18 cellular contexts compared by ENCODE assay signal in the genomic region with DNA sequence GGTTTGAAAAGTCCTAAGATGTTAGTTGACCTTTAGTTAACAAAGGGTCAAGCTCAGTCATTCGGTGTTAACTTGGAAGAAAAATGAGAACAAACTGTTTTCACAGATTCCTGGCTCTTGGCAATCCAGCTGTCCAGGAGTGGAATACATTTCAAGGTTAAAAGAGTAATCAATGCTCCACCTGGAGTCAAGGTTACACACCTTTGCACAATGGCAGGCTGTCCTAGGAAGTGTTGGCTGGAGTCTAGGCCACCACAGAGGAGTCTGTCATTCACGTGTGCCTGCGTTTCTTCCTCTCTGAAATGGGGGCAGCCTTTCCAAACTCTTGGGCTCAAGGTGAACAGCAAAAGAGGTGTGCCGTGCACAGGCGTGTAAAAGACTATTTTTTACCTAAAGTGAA. TPM values are rescaled to one million over a fixed set of nuclear protein-coding genes. Genes with fewer than 3 reads are reported as not detected.
DNase-seq lines count a peak whose midpoint lies in the region; ATAC-seq and TF ChIP-seq lines count a peak whose summit lies in the region.
"Had no signal": no experiment of that assay in that cellular context is flagged by ENCODE, and none has a peak within 500 bp of the region (broad histone marks: within the 10 kb centered on the region; RNA-seq: fewer than 3 reads in every experiment).

No MANE protein-coding gene starts in this region.

- H3K27ac ChIP-seq in endodermal cell (ENCODE audit: low read depth, low read length) (no peak overlapping the region), tibial artery (peak overlapping the region; percentile 99 to 100)
- H3K27ac ChIP-seq: BLaER1 treated with 17β-estradiol and CSF1 and Interleukin-3, amounts not matched to agents 10 nM and 100 nM; brain microvascular endothelial cell; foreskin keratinocyte had no signal

- 92 to 93% methylated on average over 5 of the region's 5 CpGs for WGBS in endodermal cell (ENCODE audit: insufficient coverage in 1 of 2, insufficient read length in 1 of 2), 2 experiments

- H3K4me3 Mint-ChIP-seq in endodermal cell (peak overlapping the region; percentile 100), nephron (no peak overlapping the region)
- H3K4me3 Mint-ChIP-seq: activated naive CD8-positive, alpha-beta T cell had no signal

- H3K4me1 ChIP-seq in endodermal cell (ENCODE audit: control insufficient read depth, insufficient read depth, low read length) = peaks cover 14% of the 10 kb centered on the region
- peaks cover 0 to 32% (median 17%) of the 10 kb centered on the region in 4 donors for H3K4me1 ChIP-seq in tibial artery
- H3K4me1 ChIP-seq: foreskin keratinocyte had no signal

- no peak for ATAC-seq in HG02759 (IDR thresholded peaks at IDR 0.05; ENCODE audit: unreplicated experiment)
- ATAC-seq: foreskin keratinocyte had no signal

- H3K9me3 ChIP-seq in endodermal cell (ENCODE audit: control insufficient read depth, low read length) (peaks cover 31% of the 10 kb centered on the region), tibial artery (peaks cover 0 to 8% (median 0%) of the 10 kb centered on the region in 3 donors)
- H3K9me3 ChIP-seq: testis had no signal

- H3K9me3 Mint-ChIP-seq in endodermal cell (peaks cover 22% of the 10 kb centered on the region), nephron (peaks cover 17% of the 10 kb centered on the region)

- peak; percentile 17 for DNase-seq in DMS53 (lab: John Stamatoyannopoulos, UW)
- no peak for DNase-seq in DMS53 treated with DMSO at 0.1 percent for 48 hours (lab: John Stamatoyannopoulos, UW; ENCODE audit: unreplicated experiment)
- no peak for DNase-seq in endodermal cell
- no peak for DNase-seq in tibial artery
- no peak for DNase-seq in activated CD4-positive, alpha-beta T cell treated with anti-CD3 and anti-CD28 coated beads, Interleukin-2, amount 50 U/mL, for 48 hours
- DNase-seq in NOMO-1 treated with DMSO at 0.1 percent for 48 hours (lab: John Stamatoyannopoulos, UW; ENCODE audit: unreplicated experiment) = no peak
- DNase-seq: 8988T, brain microvascular endothelial cell, foreskin keratinocyte, NCI-H1436 treated with DMSO at 0.1 percent for 48 hours, NCI-H774, OCI-M1, SHP77 had no signal

- TF ChIP-seq CTCF in endodermal cell (conservative IDR thresholded peaks at IDR 0.05) = no peak
- no peak for TF ChIP-seq CTCF in nephron (IDR thresholded peaks at IDR 0.05; ENCODE audit: unreplicated experiment in 3 of 3)
- no peak for TF ChIP-seq CTCF in tibial artery (IDR thresholded peaks at IDR 0.05)

- H3K27me3 Mint-ChIP-seq in endodermal cell (ENCODE audit: insufficient read depth) = peaks cover 23% of the 10 kb centered on the region
- H3K27me3 Mint-ChIP-seq in nephron (ENCODE audit: low read depth) = no peaks in the 10 kb centered on the region

- intact Hi-C loops in tibial artery (cut with DNase I; ENCODE audit: low total_unique reads) = loop anchor here (5.0 to 10.0 kb wide), 2 partner anchors 428 to 1139 kb away; no protein-coding TSS in a partner anchor

- H3K27ac Mint-ChIP-seq in endodermal cell (no peak overlapping the region), nephron (peak overlapping the region; percentile 72 to 99 (median 98))
- H3K27ac Mint-ChIP-seq: activated naive CD8-positive, alpha-beta T cell had no signal

- H3K4me1 Mint-ChIP-seq in endodermal cell = peaks cover 19% of the 10 kb centered on the region
- peaks cover 27% of the 10 kb centered on the region for H3K4me1 Mint-ChIP-seq in nephron

- H3K36me3 ChIP-seq in endodermal cell (ENCODE audit: control insufficient read depth, insufficient read depth, low read length) (no peaks in the 10 kb centered on the region), tibial artery (no peaks in the 10 kb centered on the region)
- H3K36me3 ChIP-seq: brain microvascular endothelial cell had no signal

- no peak overlapping the region for H3K9ac ChIP-seq in endodermal cell (ENCODE audit: extremely low read depth, low read length, poor library complexity, severe bottlenecking)
- H3K9ac ChIP-seq: BLaER1 treated with 17β-estradiol and CSF1 and Interleukin-3, amounts not matched to agents 10 nM and 100 nM had no signal

- H3K4me3 ChIP-seq in endodermal cell (ENCODE audit: low read length) (no peak overlapping the region), tibial artery (no peak overlapping the region)

- H3K27me3 ChIP-seq in endodermal cell (ENCODE audit: control insufficient read depth, insufficient read depth, low read length, poor library complexity, severe bottlenecking) = peaks cover 17% of the 10 kb centered on the region
- no peaks in the 10 kb centered on the region for H3K27me3 ChIP-seq in tibial artery
- H3K27me3 ChIP-seq: brain microvascular endothelial cell, testis had no signal

- peaks cover 8% of the 10 kb centered on the region for H3K36me3 Mint-ChIP-seq in endodermal cell (ENCODE audit: low read depth)
- H3K36me3 Mint-ChIP-seq in nephron (ENCODE audit: low read depth) = peaks cover 18% of the 10 kb centered on the region

RNA-seq across cellular contexts. Expression of a gene that starts 6.3 kb away (rescaled TPM):
- total RNA-seq in endodermal cell = 10 to 100 TPM; 83.5 to 91.2 TPM
- 408 TPM for polyA plus RNA-seq in endodermal cell (2013, experiment 1 of 2)
- polyA plus RNA-seq in endodermal cell (2013, experiment 2 of 2) = 340 TPM
